In the genomic region with DNA sequence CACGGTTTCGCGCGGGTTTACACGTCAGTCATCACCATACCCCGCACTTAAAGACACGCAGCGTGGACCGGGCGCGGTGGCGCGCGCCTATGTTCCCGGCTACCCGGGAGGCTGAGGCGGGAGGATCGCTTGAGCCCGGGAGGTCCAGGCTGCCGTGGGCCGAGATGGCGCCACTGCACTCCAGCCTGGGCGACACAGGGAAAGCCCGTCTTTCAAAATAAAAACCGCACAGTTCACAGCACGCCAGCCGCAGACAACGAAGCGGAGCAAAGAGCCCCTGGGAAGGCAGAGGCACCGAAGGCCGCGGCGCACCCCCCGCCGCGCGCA, we compare ENCODE assay signal across 8 cellular contexts. TPM values are rescaled to one million over a fixed set of nuclear protein-coding genes. Genes with fewer than 3 reads are reported as not detected.
DNase-seq lines count a peak whose midpoint lies in the region; ATAC-seq and TF ChIP-seq lines count a peak whose summit lies in the region.

No MANE protein-coding gene starts in this region.

- H3K27ac Mint-ChIP-seq in activated T-helper 2 cell treated with anti-CD3 and anti-CD28 coated beads, Interferon-gamma antibody, Interleukin-2, Interleukin-4, amounts not matched to agents 10 μg/mL and 5 μg/mL and 100 μg/mL, durations not matched to agents 14 hours and 24 hours and 36 hours = peak overlapping the region; percentile 70

- peaks cover 17% of the 10 kb centered on the region for H3K4me1 Mint-ChIP-seq in activated T-helper 2 cell treated with anti-CD3 and anti-CD28 coated beads, Interferon-gamma antibody, Interleukin-2, Interleukin-4, amounts not matched to agents 10 μg/mL and 5 μg/mL and 100 μg/mL, durations not matched to agents 14 hours and 24 hours and 36 hours (ENCODE audit: low read depth)

- TF ChIP-seq CTCF in GM10266 (IDR thresholded peaks at IDR 0.05; ENCODE audit: control insufficient read depth, insufficient read depth, low read depth, missing control alignments) = no peak

- H3K4me3 ChIP-seq in iPS-15b (ENCODE audit: low read depth, low read length) = peak overlapping the region; percentile 91

- H3K36me3 ChIP-seq in iPS-15b (ENCODE audit: control insufficient read depth, insufficient read depth, low read length) = peaks cover 12% of the 10 kb centered on the region

- no peaks in the 10 kb centered on the region for H3K27me3 ChIP-seq in iPS-15b (ENCODE audit: control insufficient read depth, insufficient read depth, low read length)

- H3K9ac ChIP-seq in iPS-15b (ENCODE audit: low read depth, low read length) = peak overlapping the region; percentile 93

- DNase-seq in activated T-helper 2 cell treated with anti-CD3 and anti-CD28 coated beads, Interferon-gamma antibody, Interleukin-2, Interleukin-4, amounts not matched to agents 10 μg/mL and 5 μg/mL and 100 μg/mL, durations not matched to agents 14 hours and 24 hours and 36 hours (ENCODE audit: low spot score) = no peak
- peak; percentile 40 for DNase-seq in stimulated activated naive CD8-positive, alpha-beta T cell treated with anti-CD3 and anti-CD28 coated beads, Interleukin-15, Interleukin-2, amounts not matched to agents 100 U/mL and 50 U/mL, for 24 hours
- DNase-seq in DMS153 treated with DMSO at 0.1 percent for 48 hours (lab: John Stamatoyannopoulos, UW; ENCODE audit: unreplicated experiment) (no peak), GM10266 (ENCODE audit: extremely low spot score) (no peak)

- H3K4me3 Mint-ChIP-seq in activated T-helper 2 cell treated with anti-CD3 and anti-CD28 coated beads, Interferon-gamma antibody, Interleukin-2, Interleukin-4, amounts not matched to agents 10 μg/mL and 5 μg/mL and 100 μg/mL, durations not matched to agents 14 hours and 24 hours and 36 hours (ENCODE audit: low read depth) = peak overlapping the region; percentile 88

- intact Hi-C loops in activated T-helper 2 cell treated with anti-CD3 and anti-CD28 coated beads, Interferon-gamma antibody, Interleukin-2, Interleukin-4, amounts not matched to agents 10 μg/mL and 5 μg/mL and 100 μg/mL, durations not matched to agents 14 hours and 24 hours and 36 hours (cut with micrococcal nuclease) = loop anchor here (1.0 to 5.0 kb wide), 5 partner anchors 16 to 584 kb away; partner anchors contain the start of genes ATG4B, D2HGDH, ING5 and MTERF4

- ATAC-seq in GM19025 (IDR thresholded peaks at IDR 0.05; ENCODE audit: low read depth, unreplicated experiment) = peak; percentile 11
- peak; percentile 27 for ATAC-seq in HG03064 (IDR thresholded peaks at IDR 0.05; ENCODE audit: low read depth, unreplicated experiment)
- no peak for ATAC-seq in stimulated activated naive CD8-positive, alpha-beta T cell treated with anti-CD3 and anti-CD28 coated beads, Interleukin-15, Interleukin-2, amounts not matched to agents 100 U/mL and 50 U/mL, for 24 hours
- no peak for ATAC-seq in HG02870 (IDR thresholded peaks at IDR 0.05; ENCODE audit: unreplicated experiment)

- no peaks in the 10 kb centered on the region for H3K9me3 ChIP-seq in iPS-15b (ENCODE audit: control insufficient read depth, insufficient read depth, low read length)

- H3K27me3 Mint-ChIP-seq in activated T-helper 2 cell treated with anti-CD3 and anti-CD28 coated beads, Interferon-gamma antibody, Interleukin-2, Interleukin-4, amounts not matched to agents 10 μg/mL and 5 μg/mL and 100 μg/mL, durations not matched to agents 14 hours and 24 hours and 36 hours (ENCODE audit: low read depth) = no peaks in the 10 kb centered on the region

- peaks cover 5% of the 10 kb centered on the region for H3K4me1 ChIP-seq in iPS-15b (ENCODE audit: control insufficient read depth, insufficient read depth, low read length)

- no peaks in the 10 kb centered on the region for H3K9me3 Mint-ChIP-seq in activated T-helper 2 cell treated with anti-CD3 and anti-CD28 coated beads, Interferon-gamma antibody, Interleukin-2, Interleukin-4, amounts not matched to agents 10 μg/mL and 5 μg/mL and 100 μg/mL, durations not matched to agents 14 hours and 24 hours and 36 hours

- peaks cover 56% of the 10 kb centered on the region for H3K36me3 Mint-ChIP-seq in activated T-helper 2 cell treated with anti-CD3 and anti-CD28 coated beads, Interferon-gamma antibody, Interleukin-2, Interleukin-4, amounts not matched to agents 10 μg/mL and 5 μg/mL and 100 μg/mL, durations not matched to agents 14 hours and 24 hours and 36 hours (ENCODE audit: low read depth)

RNA-seq across cellular contexts. Expression of gene DTYMK, which starts 0.3 kb away (rescaled TPM):
- 95.9 and 98.2 TPM in 2 replicates for total RNA-seq in activated T-helper 2 cell treated with anti-CD3 and anti-CD28 coated beads, Interferon-gamma antibody, Interleukin-2, Interleukin-4, amounts not matched to agents 10 μg/mL and 5 μg/mL and 100 μg/mL, durations not matched to agents 14 hours and 24 hours and 36 hours

RNA-seq across cellular contexts. Expression of gene ING5, which starts 15.6 kb away (rescaled TPM):
- total RNA-seq in activated T-helper 2 cell treated with anti-CD3 and anti-CD28 coated beads, Interferon-gamma antibody, Interleukin-2, Interleukin-4, amounts not matched to agents 10 μg/mL and 5 μg/mL and 100 μg/mL, durations not matched to agents 14 hours and 24 hours and 36 hours = 49.4 and 56.4 TPM in 2 replicates

RNA-seq across cellular contexts. Expression of gene D2HGDH, which starts 48.1 kb away (rescaled TPM):
- 36.5 and 39.9 TPM in 2 replicates for total RNA-seq in activated T-helper 2 cell treated with anti-CD3 and anti-CD28 coated beads, Interferon-gamma antibody, Interleukin-2, Interleukin-4, amounts not matched to agents 10 μg/mL and 5 μg/mL and 100 μg/mL, durations not matched to agents 14 hours and 24 hours and 36 hours

RNA-seq across cellular contexts. Expression of gene ATG4B, which starts 48.8 kb away (rescaled TPM):
- total RNA-seq in activated T-helper 2 cell treated with anti-CD3 and anti-CD28 coated beads, Interferon-gamma antibody, Interleukin-2, Interleukin-4, amounts not matched to agents 10 μg/mL and 5 μg/mL and 100 μg/mL, durations not matched to agents 14 hours and 24 hours and 36 hours = 117 TPM in 2 replicates

RNA-seq across cellular contexts. Expression of gene THAP4, which starts 49.3 kb away (rescaled TPM):
- 48.7 and 53.3 TPM in 2 replicates for total RNA-seq in activated T-helper 2 cell treated with anti-CD3 and anti-CD28 coated beads, Interferon-gamma antibody, Interleukin-2, Interleukin-4, amounts not matched to agents 10 μg/mL and 5 μg/mL and 100 μg/mL, durations not matched to agents 14 hours and 24 hours and 36 hours

Comparison
In these comparisons a context has a peak if more than half of its experiments do, and no peak if none do; other contexts are left out.
1. ATAC-seq: peak in GM19025 (single experiment) and HG03064 (single experiment); none in stimulated activated naive CD8-positive, alpha-beta T cell treated with anti-CD3 and anti-CD28 coated beads, Interleukin-15, Interleukin-2, amounts not matched to agents 100 U/mL and 50 U/mL, for 24 hours (single experiment) and HG02870 (single experiment).